1 cellular context compared by ENCODE assay signal in genomic region chr10:7763929-7764328, GRCh38.
TF ChIP-seq lines count a peak whose summit lies in the region.

No MANE protein-coding gene starts in this region.

TF ChIP-seq in HepG2, 621 proteins besides CTCF, POLR2A, EP300 and RAD21:
- no peak for TF ChIP-seq SSRP1 (CRISPR knock-in tag; IDR thresholded peaks at IDR 0.05)
- TF ChIP-seq THRA (CRISPR knock-in tag; IDR thresholded peaks at IDR 0.05; ENCODE audit: borderline replicate concordance) = no peak
- no peak for TF ChIP-seq SP1 (IDR thresholded peaks at IDR 0.05)
- no peak for TF ChIP-seq SP1 (CRISPR knock-in tag; IDR thresholded peaks at IDR 0.05)
- TF ChIP-seq ZBTB3 (CRISPR knock-in tag; IDR thresholded peaks at IDR 0.05; ENCODE audit: borderline replicate concordance, low read depth) = no peak
- no peak for TF ChIP-seq SCMH1 (CRISPR knock-in tag; IDR thresholded peaks at IDR 0.05; ENCODE audit: borderline replicate concordance)
- TF ChIP-seq PHF5A (CRISPR knock-in tag; IDR thresholded peaks at IDR 0.05; ENCODE audit: low read depth, unreplicated experiment) = no peak
- no peak for TF ChIP-seq MTF1 (CRISPR knock-in tag; IDR thresholded peaks at IDR 0.05)
- no peak for TF ChIP-seq ZNF329 (CRISPR knock-in tag; IDR thresholded peaks at IDR 0.05; ENCODE audit: low read depth)
- TF ChIP-seq ZNF205 (CRISPR knock-in tag; IDR thresholded peaks at IDR 0.05) = no peak
- no peak for TF ChIP-seq PHB2 (IDR thresholded peaks at IDR 0.05; ENCODE audit: partially characterized antibody)
- TF ChIP-seq ZNF101 (CRISPR knock-in tag; IDR thresholded peaks at IDR 0.05; ENCODE audit: borderline replicate concordance, low read depth) = no peak
